ENCODE assay signal across 1 cellular context in genomic region chrX:47068214-47068613, GRCh38.
TF ChIP-seq lines count a peak whose summit lies in the region.

No MANE protein-coding gene starts in this region.

TF ChIP-seq in HepG2, 621 proteins besides CTCF, POLR2A, EP300 and RAD21 (continued from another document):
- TF ChIP-seq PAXIP1 (CRISPR knock-in tag; conservative IDR thresholded peaks at IDR 0.05) = peak; percentile 22; the same call in 1 of the 2 replicates
- 0 out of 2 replicates have a peak, but pooled peaks have one; percentile 0 for TF ChIP-seq ZNF121 (CRISPR knock-in tag; IDR thresholded peaks at IDR 0.05)
- no peak for TF ChIP-seq ARID5B (CRISPR knock-in tag; IDR thresholded peaks at IDR 0.05)
- TF ChIP-seq MED1 (CRISPR knock-in tag; IDR thresholded peaks at IDR 0.05) = 0 out of 2 replicates have a peak, but pooled peaks have one; percentile 28
- no peak for TF ChIP-seq GATAD1 (CRISPR knock-in tag; IDR thresholded peaks at IDR 0.05)
- TF ChIP-seq SALL1 (CRISPR knock-in tag; IDR thresholded peaks at IDR 0.05) = peak; percentile 36
TF ChIP-seq in HepG2: peak in this region for 14.
